In genomic region chr7:29962035-29962434, GRCh38 we compare ENCODE assay signal across 32 cellular contexts.
"Had no signal": no experiment of that assay in that cellular context is flagged by ENCODE, and none has a peak within 500 bp of the region (broad histone marks: within the 10 kb centered on the region; RNA-seq: fewer than 3 reads in every experiment).

No MANE protein-coding gene starts in this region.

- H3K36me3 Mint-ChIP-seq: activated CD4-positive, alpha-beta memory T cell treated with anti-CD3 and anti-CD28 coated beads for 36 hours; activated CD8-positive, alpha-beta memory T cell treated with anti-CD3 and anti-CD28 coated beads, Interleukin-2, amount 10 ng/mL, durations not matched to agents 7 days and 5 days; activated naive CD4-positive, alpha-beta T cell treated with anti-CD3 and anti-CD28 coated beads, Interleukin-2, amount 50 U/mL, for 24 hours; activated naive CD8-positive, alpha-beta T cell treated with anti-CD3 and anti-CD28 coated beads for 36 hours had no signal

- H3K4me1 Mint-ChIP-seq: activated CD4-positive, alpha-beta T cell treated with anti-CD3 and anti-CD28 coated beads for 36 hours; activated CD4-positive, alpha-beta T cell treated with anti-CD3 and anti-CD28 coated beads, Interleukin-2, amount 10 ng/mL, durations not matched to agents 24 days and 14 days; activated naive CD4-positive, alpha-beta T cell treated with anti-CD3 and anti-CD28 coated beads, Interleukin-2, amount 50 U/mL, for 24 hours; activated naive CD8-positive, alpha-beta T cell treated with anti-CD3 and anti-CD28 coated beads for 36 hours had no signal

- H3K27ac Mint-ChIP-seq: activated CD4-positive, alpha-beta memory T cell treated with anti-CD3 and anti-CD28 coated beads for 36 hours; activated CD4-positive, alpha-beta T cell treated with anti-CD3 and anti-CD28 coated beads for 36 hours; activated CD4-positive, alpha-beta T cell treated with anti-CD3 and anti-CD28 coated beads, Interleukin-2, amount 10 ng/mL, durations not matched to agents 24 days and 14 days; activated CD8-positive, alpha-beta memory T cell treated with anti-CD3 and anti-CD28 coated beads, Interleukin-2, amount 10 ng/mL, durations not matched to agents 7 days and 5 days; activated CD8-positive, alpha-beta T cell treated with anti-CD3 and anti-CD28 coated beads, Interleukin-2, amount 10 ng/mL, durations not matched to agents 7 days and 5 days; activated naive CD4-positive, alpha-beta T cell treated with anti-CD3 and anti-CD28 coated beads for 36 hours; activated naive CD4-positive, alpha-beta T cell treated with anti-CD3 and anti-CD28 coated beads, Interleukin-2, amount 50 U/mL, for 24 hours; activated naive CD8-positive, alpha-beta T cell treated with anti-CD3 and anti-CD28 coated beads for 36 hours; activated naive CD8-positive, alpha-beta T cell treated with anti-CD3 and anti-CD28 coated beads, Interleukin-2, amount 50 U/mL, for 24 hours; activated T-helper 1 cell treated with anti-CD3 and anti-CD28 coated beads, Interleukin-12 subunit alpha, Interleukin-12 subunit beta, Interleukin-2, Interleukin-4 antibody, amounts not matched to agents 30 ng/mL and 10 ng/mL and 1 ng/mL, durations not matched to agents 14 hours and 24 hours and 36 hours; activated T-helper 2 cell treated with anti-CD3 and anti-CD28 coated beads, Interferon-gamma antibody, Interleukin-2, Interleukin-4, amounts not matched to agents 10 μg/mL and 5 μg/mL and 100 μg/mL, durations not matched to agents 14 hours and 24 hours and 36 hours; dendritic cell treated with granulocyte-macrophage colony-stimulating factor and Interleukin-4, amounts not matched to agents 40 ng/mL and 50 ng/mL, for 4 days; endodermal cell had no signal

- H3K9me3 Mint-ChIP-seq: activated CD4-positive, alpha-beta memory T cell treated with anti-CD3 and anti-CD28 coated beads for 36 hours; activated CD4-positive, alpha-beta T cell treated with anti-CD3 and anti-CD28 coated beads, Interleukin-2, amount 10 ng/mL, durations not matched to agents 24 days and 14 days; activated naive CD4-positive, alpha-beta T cell treated with anti-CD3 and anti-CD28 coated beads for 36 hours; activated naive CD4-positive, alpha-beta T cell treated with anti-CD3 and anti-CD28 coated beads, Interleukin-2, amount 50 U/mL, for 24 hours; activated naive CD8-positive, alpha-beta T cell treated with anti-CD3 and anti-CD28 coated beads for 36 hours; activated naive CD8-positive, alpha-beta T cell treated with anti-CD3 and anti-CD28 coated beads, Interleukin-2, amount 50 U/mL, for 24 hours; activated T-helper 1 cell treated with anti-CD3 and anti-CD28 coated beads, Interleukin-12 subunit alpha, Interleukin-12 subunit beta, Interleukin-2, Interleukin-4 antibody, amounts not matched to agents 30 ng/mL and 10 ng/mL and 1 ng/mL, durations not matched to agents 14 hours and 24 hours and 36 hours; activated T-helper 2 cell treated with anti-CD3 and anti-CD28 coated beads, Interferon-gamma antibody, Interleukin-2, Interleukin-4, amounts not matched to agents 10 μg/mL and 5 μg/mL and 100 μg/mL, durations not matched to agents 14 hours and 24 hours and 36 hours had no signal

- H3K27me3 Mint-ChIP-seq: activated CD4-positive, alpha-beta T cell treated with anti-CD3 and anti-CD28 coated beads for 36 hours; activated naive CD8-positive, alpha-beta T cell treated with anti-CD3 and anti-CD28 coated beads for 36 hours; activated naive CD8-positive, alpha-beta T cell treated with anti-CD3 and anti-CD28 coated beads, Interleukin-2, amount 50 U/mL, for 24 hours; dendritic cell treated with granulocyte-macrophage colony-stimulating factor and Interleukin-4, amounts not matched to agents 40 ng/mL and 50 ng/mL, for 4 days had no signal

- ATAC-seq: activated CD4-positive, alpha-beta T cell treated with anti-CD3 and anti-CD28 coated beads for 36 hours; activated CD8-positive, alpha-beta memory T cell treated with anti-CD3 and anti-CD28 coated beads, Interleukin-2, amount 10 ng/mL, durations not matched to agents 7 days and 5 days; activated CD8-positive, alpha-beta T cell treated with anti-CD3 and anti-CD28 coated beads, Interleukin-2, amount 10 ng/mL, durations not matched to agents 7 days and 5 days; activated naive CD8-positive, alpha-beta T cell treated with anti-CD3 and anti-CD28 coated beads, Interleukin-2, amount 50 U/mL, for 24 hours; body of pancreas; esophagus mucosa; gastrocnemius medialis had no signal

- DNase-seq: activated CD4-positive, alpha-beta memory T cell treated with anti-CD3 and anti-CD28 coated beads for 36 hours; activated CD4-positive, alpha-beta T cell treated with anti-CD3 and anti-CD28 coated beads for 36 hours; activated CD4-positive, alpha-beta T cell treated with anti-CD3 and anti-CD28 coated beads, Interleukin-2, amount 10 ng/mL, durations not matched to agents 24 days and 14 days; activated CD4-positive, CD25-positive, alpha-beta regulatory T cell; activated CD4-positive, CD25-positive, alpha-beta regulatory T cell treated with anti-CD3 and anti-CD28 coated beads, Interleukin-2, amount 50 U/mL, for 72 hours; activated CD8-positive, alpha-beta memory T cell treated with anti-CD3 and anti-CD28 coated beads, Interleukin-2, amount 10 ng/mL, durations not matched to agents 7 days and 5 days; activated CD8-positive, alpha-beta memory T cell treated with anti-CD3 and anti-CD28 coated beads, Interleukin-2, amount 50 U/mL, for 4 hours; activated CD8-positive, alpha-beta T cell treated with anti-CD3 and anti-CD28 coated beads, Interleukin-2, amount 10 ng/mL, durations not matched to agents 7 days and 5 days; activated effector memory CD4-positive, alpha-beta T cell treated with anti-CD3 and anti-CD28 coated beads, Interleukin-2, amount 50 U/mL, for 16 hours; activated naive CD4-positive, alpha-beta T cell treated with anti-CD3 and anti-CD28 coated beads for 36 hours; activated naive CD8-positive, alpha-beta T cell treated with anti-CD3 and anti-CD28 coated beads for 36 hours; activated naive CD8-positive, alpha-beta T cell treated with anti-CD3 and anti-CD28 coated beads, Interleukin-2, amount 50 U/mL, for 24 hours; activated T-cell treated with anti-CD3 and anti-CD28 coated beads, Interleukin-2, amount 50 U/mL, for 1 hour; activated T-cell treated with anti-CD3 and anti-CD28 coated beads, Interleukin-2, amount 50 U/mL, for 48 hours; adrenal gland; amygdala; aorta; body of pancreas; caudate nucleus; dorsolateral prefrontal cortex; effector memory CD4-positive, alpha-beta T cell; endodermal cell; foreskin fibroblast; gastrocnemius medialis; head of caudate nucleus; T-helper 2 cell; WERI-Rb-1 had no signal

- H3K4me3 Mint-ChIP-seq: activated CD4-positive, alpha-beta memory T cell treated with anti-CD3 and anti-CD28 coated beads for 36 hours; activated CD4-positive, alpha-beta T cell treated with anti-CD3 and anti-CD28 coated beads for 36 hours; activated CD4-positive, alpha-beta T cell treated with anti-CD3 and anti-CD28 coated beads, Interleukin-2, amount 10 ng/mL, durations not matched to agents 24 days and 14 days; activated CD8-positive, alpha-beta memory T cell treated with anti-CD3 and anti-CD28 coated beads, Interleukin-2, amount 10 ng/mL, durations not matched to agents 7 days and 5 days; activated CD8-positive, alpha-beta T cell treated with anti-CD3 and anti-CD28 coated beads, Interleukin-2, amount 10 ng/mL, durations not matched to agents 7 days and 5 days; activated naive CD4-positive, alpha-beta T cell treated with anti-CD3 and anti-CD28 coated beads for 36 hours; activated naive CD4-positive, alpha-beta T cell treated with anti-CD3 and anti-CD28 coated beads, Interleukin-2, amount 50 U/mL, for 24 hours; activated naive CD8-positive, alpha-beta T cell treated with anti-CD3 and anti-CD28 coated beads for 36 hours; activated naive CD8-positive, alpha-beta T cell treated with anti-CD3 and anti-CD28 coated beads, Interleukin-2, amount 50 U/mL, for 24 hours; activated T-helper 1 cell treated with anti-CD3 and anti-CD28 coated beads, Interleukin-12 subunit alpha, Interleukin-12 subunit beta, Interleukin-2, Interleukin-4 antibody, amounts not matched to agents 30 ng/mL and 10 ng/mL and 1 ng/mL, durations not matched to agents 14 hours and 24 hours and 36 hours; dendritic cell treated with granulocyte-macrophage colony-stimulating factor and Interleukin-4, amounts not matched to agents 40 ng/mL and 50 ng/mL, for 4 days; endodermal cell had no signal
